Comparison of ENCODE assay signal across 25 cellular contexts in the genomic region with DNA sequence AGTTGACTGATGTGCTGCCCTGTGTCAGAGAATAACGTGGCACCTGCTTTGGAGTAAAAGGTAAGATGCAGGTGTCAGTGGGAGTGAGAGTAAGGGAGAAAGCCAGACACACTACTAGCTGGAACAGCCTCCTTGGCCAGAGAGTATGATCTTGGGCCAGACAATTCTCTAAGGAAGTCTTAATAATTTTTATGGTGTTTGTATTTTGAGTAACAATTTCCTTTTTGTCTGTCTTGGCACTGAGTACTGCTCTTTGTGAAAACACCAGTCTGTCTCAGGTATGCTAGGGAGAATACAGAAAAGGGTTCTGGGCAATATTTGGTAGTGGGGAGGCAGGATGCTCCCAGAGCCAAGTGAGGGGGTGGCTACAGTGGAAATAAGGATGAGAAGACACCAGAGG.
"Had no signal": no experiment of that assay in that cellular context is flagged by ENCODE, and none has a peak within 500 bp of the region (broad histone marks: within the 10 kb centered on the region; RNA-seq: fewer than 3 reads in every experiment).

No MANE protein-coding gene starts in this region.

- H3K27me3 ChIP-seq: stomach, testis, thyroid gland, tibial artery, tibial nerve, upper lobe of left lung, upper lobe of right lung, uterus, vagina had no signal

- H3K36me3 ChIP-seq: stomach, suprapubic skin, thoracic aorta, thyroid gland, tibial artery, tibial nerve, transverse colon, upper lobe of left lung, upper lobe of right lung, uterus, vagina had no signal

- ATAC-seq: stimulated activated effector memory CD8-positive, alpha-beta T cell treated with anti-CD3 and anti-CD28 coated beads, Interleukin-12 subunit alpha, Interleukin-12 subunit beta, amount 100 ng/mL, for 72 hours; stimulated activated memory B cell treated with anti-CD40 and anti-IgM and Interleukin-4, amounts not matched to agents 10 μg/mL and 1 μg/mL and 100 μg/mL, for 72 hours; stimulated activated naive B cell treated with anti-CD40 and anti-IgM and Interleukin-4, amounts not matched to agents 10 μg/mL and 1 μg/mL and 100 μg/mL, for 72 hours; stimulated activated naive CD8-positive, alpha-beta T cell treated with anti-CD3 and anti-CD28 coated beads, Interleukin-15, amount 100 ng/mL, for 72 hours; stimulated activated naive CD8-positive, alpha-beta T cell treated with anti-CD3 and anti-CD28 coated beads, Interleukin-15, Interleukin-2, amounts not matched to agents 100 U/mL and 50 U/mL, for 24 hours; upper lobe of right lung had no signal

- DNase-seq: stimulated activated CD4-positive, alpha-beta T cell treated with anti-CD3 and anti-CD28 coated beads, Interleukin-2, amount 100 ng/mL, for 48 hours; stimulated activated CD4-positive, alpha-beta T cell treated with anti-CD3 and anti-CD28 coated beads, Interleukin-4, amount 100 ng/mL, for 1 hour; stimulated activated CD4-positive, alpha-beta T cell treated with anti-CD3 and anti-CD28 coated beads, Interleukin-4, amount 100 ng/mL, for 24 hours; stimulated activated CD4-positive, alpha-beta T cell treated with anti-CD3 and anti-CD28 coated beads, Interleukin-4, amount 100 ng/mL, for 4 hours; stimulated activated CD8-positive, alpha-beta memory T cell treated with anti-CD3 and anti-CD28 coated beads, Interleukin-4, amount 100 ng/mL, for 48 hours; stimulated activated naive B cell treated with anti-CD40 and anti-IgM and Interleukin-4, amounts not matched to agents 10 μg/mL and 1 μg/mL and 100 μg/mL, for 72 hours; stimulated activated naive CD4-positive, alpha-beta T cell; stimulated activated naive CD4-positive, alpha-beta T cell treated with Interleukin-2 at 50 U/mL for 16 hours; stimulated activated naive CD8-positive, alpha-beta T cell treated with anti-CD3 and anti-CD28 coated beads, Interleukin-15, amount 100 ng/mL, for 72 hours; stimulated activated naive CD8-positive, alpha-beta T cell treated with anti-CD3 and anti-CD28 coated beads, Interleukin-15, Interleukin-2, amounts not matched to agents 100 U/mL and 50 U/mL, for 24 hours; stomach; substantia nigra; testis; thyroid gland; tibial artery; transverse colon; upper lobe of right lung; uterus had no signal

- H3K9me3 ChIP-seq: stomach, suprapubic skin, testis, thoracic aorta, thyroid gland, tibial artery, tibial nerve, transverse colon, upper lobe of left lung, upper lobe of right lung, uterus, vagina had no signal

- H3K4me3 ChIP-seq: stomach, suprapubic skin, testis, thoracic aorta, thyroid gland, tibial artery, tibial nerve, transverse colon, upper lobe of left lung, upper lobe of right lung, uterus, vagina had no signal

- H3K27ac ChIP-seq: stomach, suprapubic skin, testis, thoracic aorta, thyroid gland, tibial artery, tibial nerve, transverse colon, upper lobe of left lung, upper lobe of right lung, uterus, vagina had no signal

- H3K4me1 ChIP-seq: stomach, suprapubic skin, testis, thyroid gland, tibial artery, tibial nerve, transverse colon, upper lobe of left lung, upper lobe of right lung, uterus, vagina had no signal
